23 cellular contexts compared by ENCODE assay signal in genomic region chr10:103078309-103078615, GRCh38.
"Had no signal": no experiment of that assay in that cellular context is flagged by ENCODE, and none has a peak within 500 bp of the region (broad histone marks: within the 10 kb centered on the region; RNA-seq: fewer than 3 reads in every experiment).

No MANE protein-coding gene starts in this region.

- H3K4me3 Mint-ChIP-seq: activated CD8-positive, alpha-beta T cell treated with anti-CD3 and anti-CD28 coated beads for 36 hours; activated naive CD4-positive, alpha-beta T cell treated with anti-CD3 and anti-CD28 coated beads, Interleukin-2, amount 10 ng/mL, durations not matched to agents 7 days and 5 days; activated naive CD8-positive, alpha-beta T cell treated with anti-CD3 and anti-CD28 coated beads, Interleukin-2, amount 10 ng/mL, durations not matched to agents 7 days and 5 days; activated T-cell treated with anti-CD3 and anti-CD28 coated beads, Interleukin-2, amount 50 U/mL, for 72 hours; T-cell had no signal

- H3K27me3 Mint-ChIP-seq: activated CD8-positive, alpha-beta T cell treated with anti-CD3 and anti-CD28 coated beads for 36 hours; activated naive CD4-positive, alpha-beta T cell treated with anti-CD3 and anti-CD28 coated beads, Interleukin-2, amount 10 ng/mL, durations not matched to agents 7 days and 5 days; activated naive CD8-positive, alpha-beta T cell treated with anti-CD3 and anti-CD28 coated beads, Interleukin-2, amount 10 ng/mL, durations not matched to agents 7 days and 5 days; T-cell had no signal

- ATAC-seq: activated CD8-positive, alpha-beta T cell treated with anti-CD3 and anti-CD28 coated beads for 36 hours; T-cell had no signal

- DNase-seq: activated CD4-positive, CD25-positive, alpha-beta regulatory T cell; activated CD8-positive, alpha-beta memory T cell treated with anti-CD3 and anti-CD28 coated beads, Interleukin-2, amount 50 U/mL, for 4 hours; activated CD8-positive, alpha-beta T cell treated with anti-CD3 and anti-CD28 coated beads for 36 hours; activated gamma-delta T cell treated with Interleukin-2 at 50 U/mL for 16 hours; activated naive CD4-positive, alpha-beta T cell treated with anti-CD3 and anti-CD28 coated beads, Interleukin-2, amount 10 ng/mL, durations not matched to agents 7 days and 5 days; activated naive CD8-positive, alpha-beta T cell treated with anti-CD3 and anti-CD28 coated beads, Interleukin-2, amount 10 ng/mL, durations not matched to agents 7 days and 5 days; activated T-cell treated with anti-CD3 and anti-CD28 coated beads, Interleukin-2, amount 50 U/mL, for 72 hours; brain microvascular endothelial cell; NCI-H1092 treated with DMSO at 0.1 percent for 48 hours; NCI-H1417 treated with DMSO at 0.1 percent for 48 hours; NCI-H1694; NCI-H2029 treated with DMSO at 0.1 percent for 48 hours; NCI-H345; NCI-H510A; NCI-H526 treated with DMSO at 0.1 percent for 48 hours; NCI-H82; T-cell; T-helper 2 cell; T1000 had no signal

- H3K27ac Mint-ChIP-seq: activated CD8-positive, alpha-beta T cell treated with anti-CD3 and anti-CD28 coated beads for 36 hours; activated naive CD4-positive, alpha-beta T cell treated with anti-CD3 and anti-CD28 coated beads, Interleukin-2, amount 10 ng/mL, durations not matched to agents 7 days and 5 days; activated naive CD8-positive, alpha-beta T cell treated with anti-CD3 and anti-CD28 coated beads, Interleukin-2, amount 10 ng/mL, durations not matched to agents 7 days and 5 days; activated T-cell treated with anti-CD3 and anti-CD28 coated beads, Interleukin-2, amount 50 U/mL, for 72 hours; activated T-helper 2 cell treated with anti-CD3 and anti-CD28 coated beads, Interferon-gamma antibody, Interleukin-2, Interleukin-4, amounts not matched to agents 10 μg/mL and 5 μg/mL and 100 μg/mL, durations not matched to agents 14 hours and 24 hours and 36 hours; T-cell had no signal

- H3K27me3 ChIP-seq: brain microvascular endothelial cell had no signal

- H3K4me3 ChIP-seq: SK-N-MC had no signal

- H3K36me3 Mint-ChIP-seq: activated naive CD4-positive, alpha-beta T cell treated with anti-CD3 and anti-CD28 coated beads, Interleukin-2, amount 10 ng/mL, durations not matched to agents 7 days and 5 days had no signal

- H3K27ac ChIP-seq: brain microvascular endothelial cell, KMS-11, SK-N-MC, VCaP had no signal

- H3K9me3 Mint-ChIP-seq: activated CD8-positive, alpha-beta T cell treated with anti-CD3 and anti-CD28 coated beads for 36 hours; activated naive CD4-positive, alpha-beta T cell treated with anti-CD3 and anti-CD28 coated beads, Interleukin-2, amount 10 ng/mL, durations not matched to agents 7 days and 5 days; activated naive CD8-positive, alpha-beta T cell treated with anti-CD3 and anti-CD28 coated beads, Interleukin-2, amount 10 ng/mL, durations not matched to agents 7 days and 5 days; activated T-cell treated with anti-CD3 and anti-CD28 coated beads, Interleukin-2, amount 50 U/mL, for 72 hours; activated T-helper 2 cell treated with anti-CD3 and anti-CD28 coated beads, Interferon-gamma antibody, Interleukin-2, Interleukin-4, amounts not matched to agents 10 μg/mL and 5 μg/mL and 100 μg/mL, durations not matched to agents 14 hours and 24 hours and 36 hours; T-cell had no signal

- H3K4me1 Mint-ChIP-seq: activated naive CD4-positive, alpha-beta T cell treated with anti-CD3 and anti-CD28 coated beads, Interleukin-2, amount 10 ng/mL, durations not matched to agents 7 days and 5 days; T-cell had no signal
